ENCODE assay signal across 8 cellular contexts in the genomic region with DNA sequence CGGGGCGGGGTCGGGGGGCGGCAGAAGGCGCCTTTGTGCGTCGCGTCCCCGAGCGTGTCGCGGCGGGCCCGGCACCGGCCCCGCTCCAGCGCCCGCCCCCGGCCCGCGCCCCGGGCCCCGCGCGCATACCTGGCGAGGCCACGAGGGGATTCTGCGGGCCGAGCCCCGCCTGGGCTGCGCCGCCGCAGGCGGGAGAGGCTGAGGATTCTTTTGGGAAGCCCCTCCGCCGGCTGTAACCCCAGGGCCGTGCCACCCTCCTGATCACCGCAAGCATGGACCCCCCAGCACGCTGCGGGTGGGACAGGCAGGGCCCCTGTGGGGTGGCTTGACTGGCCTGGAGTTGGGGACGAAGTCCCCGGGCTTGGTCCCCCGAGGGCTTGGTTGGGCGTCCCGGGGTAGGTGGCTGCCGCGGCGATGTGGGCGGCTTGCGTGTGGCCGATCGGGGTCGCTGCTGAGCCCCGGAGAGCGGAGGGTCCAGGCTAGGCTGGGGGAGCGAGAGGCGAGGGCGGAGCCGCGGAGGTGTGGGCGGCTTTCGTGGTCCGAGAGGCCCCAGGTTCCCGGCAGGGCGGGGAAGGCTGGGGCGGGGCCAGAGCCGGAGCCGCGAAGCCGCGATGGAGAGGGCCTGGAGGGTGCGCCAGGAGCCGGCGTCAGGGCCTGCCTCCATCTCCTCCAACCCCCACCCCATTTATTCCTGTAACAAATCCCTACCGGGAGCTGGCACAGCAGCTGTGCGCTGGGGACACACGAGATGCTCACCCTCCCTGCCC.
DNase-seq lines count a peak whose midpoint lies in the region; TF ChIP-seq lines count a peak whose summit lies in the region.

No MANE protein-coding gene starts in this region.

- TF ChIP-seq CTCF in AG09319 (IDR thresholded peaks at IDR 0.05; ENCODE audit: low read depth, low read length) (peak; percentile 48), brain microvascular endothelial cell (IDR thresholded peaks at IDR 0.05; ENCODE audit: low read depth, low read length, missing control alignments) (peak; percentile 59)

- no peak overlapping the region for H3K27ac ChIP-seq in brain microvascular endothelial cell

- H3K4me3 ChIP-seq in brain microvascular endothelial cell (ENCODE audit: low read depth, low read length) = peak overlapping the region; percentile 59

- DNase-seq in AG09319 (ENCODE audit: extremely low read depth, low read depth) (no peak), GM19240 (ENCODE audit: insufficient read length, low spot score) (peak; percentile 64), HuH-7 (ENCODE audit: low spot score) (peak; percentile 93), T-helper 9 cell (peak; percentile 41), brain microvascular endothelial cell (peak; percentile 54), iPS-NIHi7 (ENCODE audit: extremely low spot score) (peak; percentile 97), NCI-H1092 treated with DMSO at 0.1 percent for 48 hours (lab: John Stamatoyannopoulos, UW) (no peak)
- DNase-seq in stimulated activated CD4-positive, alpha-beta T cell treated with anti-CD3 and anti-CD28 coated beads, Interleukin-15, amount 100 ng/mL, for 1 hour (ENCODE audit: low read depth in 1 of 2, low spot score in 1 of 2) = peak; percentile 29 to 68

- no peaks in the 10 kb centered on the region for H3K36me3 ChIP-seq in brain microvascular endothelial cell (replicated peaks)

- H3K27me3 ChIP-seq in brain microvascular endothelial cell (replicated peaks) = no peaks in the 10 kb centered on the region

- in situ Hi-C loops in brain microvascular endothelial cell (cut with HindIII; ENCODE audit: low pct_ligation_motif_present, low sequenced_read_pairs) = no loop called here

Comparison
In these comparisons a context has a peak if more than half of its experiments do, and no peak if none do; other contexts are left out.
1. DNase-seq: peak in GM19240 (single experiment), HuH-7 (single experiment), T-helper 9 cell (single experiment), brain microvascular endothelial cell (single experiment), iPS-NIHi7 (single experiment) and stimulated activated CD4-positive, alpha-beta T cell treated with anti-CD3 and anti-CD28 coated beads, Interleukin-15, amount 100 ng/mL, for 1 hour (2 of 2); none in AG09319 (single experiment) and NCI-H1092 treated with DMSO at 0.1 percent for 48 hours (single experiment).